Comparison of ENCODE assay signal across 1 cellular context in genomic region chr18:45108754-45109153, GRCh38.
TF ChIP-seq lines count a peak whose summit lies in the region.

No MANE protein-coding gene starts in this region.

TF ChIP-seq in GM23338, 12 proteins besides CTCF, POLR2A, EP300 and RAD21 (continued from another document):
- no peak for TF ChIP-seq ETS1 (IDR thresholded peaks at IDR 0.05)
- no peak for TF ChIP-seq ZNF331 (CRISPR knock-in tag; IDR thresholded peaks at IDR 0.05; ENCODE audit: low read depth)
- TF ChIP-seq REST (IDR thresholded peaks at IDR 0.05; ENCODE audit: unreplicated experiment), result no peak
- TF ChIP-seq ZNF462 (CRISPR knock-in tag; IDR thresholded peaks at IDR 0.05), result no peak
